Comparison of ENCODE assay signal across 17 cellular contexts in the genomic region with DNA sequence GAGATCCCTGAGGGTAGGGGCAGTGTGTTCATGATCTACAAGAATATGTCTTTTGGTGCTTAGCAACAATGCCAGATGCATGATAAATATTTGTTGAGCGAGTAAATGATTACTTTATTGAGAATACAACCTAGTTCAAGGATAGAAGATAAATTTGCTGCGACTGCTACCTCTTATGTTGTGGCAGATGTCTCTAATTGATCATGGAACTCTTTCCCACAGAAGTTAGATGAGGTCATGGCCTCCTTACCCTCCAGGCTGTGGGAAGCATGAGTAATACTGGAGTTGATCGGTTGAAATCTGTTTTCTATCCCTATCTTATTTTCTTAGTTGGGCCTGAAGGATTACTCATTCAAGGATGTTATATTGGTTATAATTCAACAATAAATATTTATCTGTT.
DNase-seq lines count a peak whose midpoint lies in the region; ATAC-seq and TF ChIP-seq lines count a peak whose summit lies in the region.
"Had no signal": no experiment of that assay in that cellular context is flagged by ENCODE, and none has a peak within 500 bp of the region (broad histone marks: within the 10 kb centered on the region; RNA-seq: fewer than 3 reads in every experiment).

No MANE protein-coding gene starts in this region.

- H3K27ac Mint-ChIP-seq in glutamatergic neuron (ENCODE audit: unreplicated experiment) = peak overlapping the region; percentile 38
- no peak overlapping the region for H3K27ac Mint-ChIP-seq in natural killer cell
- H3K27ac Mint-ChIP-seq in activated T-helper 2 cell treated with anti-CD3 and anti-CD28 coated beads, Interferon-gamma antibody, Interleukin-2, Interleukin-4, amounts not matched to agents 10 μg/mL and 5 μg/mL and 100 μg/mL, durations not matched to agents 14 hours and 24 hours and 36 hours = no peak overlapping the region
- H3K27ac Mint-ChIP-seq in CD8-positive, alpha-beta memory T cell = no peak overlapping the region
- H3K27ac Mint-ChIP-seq: activated naive CD4-positive, alpha-beta T cell treated with anti-CD3 and anti-CD28 coated beads, Interleukin-2, amount 50 U/mL, for 24 hours; B cell; WTC11 had no signal

- H3K27me3 Mint-ChIP-seq in glutamatergic neuron (ENCODE audit: unreplicated experiment) (no peaks in the 10 kb centered on the region), natural killer cell (ENCODE audit: low read depth in 2 of 2) (no peaks in the 10 kb centered on the region)
- no peaks in the 10 kb centered on the region for H3K27me3 Mint-ChIP-seq in activated T-helper 2 cell treated with anti-CD3 and anti-CD28 coated beads, Interferon-gamma antibody, Interleukin-2, Interleukin-4, amounts not matched to agents 10 μg/mL and 5 μg/mL and 100 μg/mL, durations not matched to agents 14 hours and 24 hours and 36 hours (ENCODE audit: low read depth)
- H3K27me3 Mint-ChIP-seq in CD8-positive, alpha-beta memory T cell = no peaks in the 10 kb centered on the region
- H3K27me3 Mint-ChIP-seq: activated naive CD4-positive, alpha-beta T cell treated with anti-CD3 and anti-CD28 coated beads, Interleukin-2, amount 50 U/mL, for 24 hours; B cell had no signal

- H3K27me3 ChIP-seq in CD8-positive, alpha-beta memory T cell (ENCODE audit: insufficient read depth, low read length, poor library complexity, severe bottlenecking) = no peaks in the 10 kb centered on the region
- H3K27me3 ChIP-seq: tibial artery had no signal

- H3K36me3 Mint-ChIP-seq in glutamatergic neuron (ENCODE audit: unreplicated experiment) (no peaks in the 10 kb centered on the region), natural killer cell (no peaks in the 10 kb centered on the region)
- H3K36me3 Mint-ChIP-seq in activated T-helper 2 cell treated with anti-CD3 and anti-CD28 coated beads, Interferon-gamma antibody, Interleukin-2, Interleukin-4, amounts not matched to agents 10 μg/mL and 5 μg/mL and 100 μg/mL, durations not matched to agents 14 hours and 24 hours and 36 hours (ENCODE audit: low read depth) = no peaks in the 10 kb centered on the region
- no peaks in the 10 kb centered on the region for H3K36me3 Mint-ChIP-seq in CD8-positive, alpha-beta memory T cell
- H3K36me3 Mint-ChIP-seq: activated naive CD4-positive, alpha-beta T cell treated with anti-CD3 and anti-CD28 coated beads, Interleukin-2, amount 50 U/mL, for 24 hours; WTC11 had no signal

- DNase-seq in Caki2 (ENCODE audit: low read depth) (peak; percentile 17), HPDE6-E6E7 (ENCODE audit: extremely low spot score) (peak; percentile 25), glutamatergic neuron (no peak), natural killer cell (no peak), T-helper 9 cell (no peak)
- no peak for DNase-seq in activated T-helper 2 cell treated with anti-CD3 and anti-CD28 coated beads, Interferon-gamma antibody, Interleukin-2, Interleukin-4, amounts not matched to agents 10 μg/mL and 5 μg/mL and 100 μg/mL, durations not matched to agents 14 hours and 24 hours and 36 hours (ENCODE audit: low spot score)
- DNase-seq in CD8-positive, alpha-beta memory T cell = no peak
- DNase-seq: caudate nucleus; Kasumi-1; NCI-H187 treated with DMSO at 0.1 percent for 48 hours; stimulated activated CD4-positive, alpha-beta T cell treated with anti-CD3 and anti-CD28 coated beads, Interleukin-1b, Interleukin-23, amount 100 ng/mL, for 48 hours; stimulated activated CD8-positive, alpha-beta memory T cell treated with anti-CD3 and anti-CD28 coated beads, Interleukin-4, amount 100 ng/mL, for 48 hours; tibial artery had no signal

- in situ Hi-C loops in Caki2 (cut with HindIII; ENCODE audit: low pct_unique_long_range_greater_than_20kb, low sequenced_read_pairs) = no loop called here

- no peaks in the 10 kb centered on the region for H3K4me1 ChIP-seq in CD8-positive, alpha-beta memory T cell (ENCODE audit: insufficient read depth, low read length)
- H3K4me1 ChIP-seq: tibial artery had no signal

- no peaks in the 10 kb centered on the region for H3K9me3 Mint-ChIP-seq in glutamatergic neuron (ENCODE audit: unreplicated experiment)
- H3K9me3 Mint-ChIP-seq in natural killer cell = peaks cover 6 to 7% of the 10 kb centered on the region in 2 donors
- no peaks in the 10 kb centered on the region for H3K9me3 Mint-ChIP-seq in activated T-helper 2 cell treated with anti-CD3 and anti-CD28 coated beads, Interferon-gamma antibody, Interleukin-2, Interleukin-4, amounts not matched to agents 10 μg/mL and 5 μg/mL and 100 μg/mL, durations not matched to agents 14 hours and 24 hours and 36 hours
- peaks cover 0 to 4% (median 3%) of the 10 kb centered on the region in 5 donors for H3K9me3 Mint-ChIP-seq in CD8-positive, alpha-beta memory T cell

- intact Hi-C loops in natural killer cell (cut with micrococcal nuclease) = no loop called here
- intact Hi-C loops in activated T-helper 2 cell treated with anti-CD3 and anti-CD28 coated beads, Interferon-gamma antibody, Interleukin-2, Interleukin-4, amounts not matched to agents 10 μg/mL and 5 μg/mL and 100 μg/mL, durations not matched to agents 14 hours and 24 hours and 36 hours (cut with micrococcal nuclease) = no loop called here

- H3K4me3 Mint-ChIP-seq in glutamatergic neuron (ENCODE audit: unreplicated experiment) (no peak overlapping the region), natural killer cell (no peak overlapping the region)
- no peak overlapping the region for H3K4me3 Mint-ChIP-seq in activated T-helper 2 cell treated with anti-CD3 and anti-CD28 coated beads, Interferon-gamma antibody, Interleukin-2, Interleukin-4, amounts not matched to agents 10 μg/mL and 5 μg/mL and 100 μg/mL, durations not matched to agents 14 hours and 24 hours and 36 hours (ENCODE audit: low read depth)
- no peak overlapping the region for H3K4me3 Mint-ChIP-seq in CD8-positive, alpha-beta memory T cell
- H3K4me3 Mint-ChIP-seq: activated naive CD4-positive, alpha-beta T cell treated with anti-CD3 and anti-CD28 coated beads, Interleukin-2, amount 50 U/mL, for 24 hours; B cell; WTC11 had no signal

- POLR2A ChIA-PET in CD8-positive, alpha-beta memory T cell (lab: Charles Lee) = no interaction called here

- no peaks in the 10 kb centered on the region for H3K36me3 ChIP-seq in CD8-positive, alpha-beta memory T cell (ENCODE audit: insufficient read depth, low read length)
- H3K36me3 ChIP-seq: tibial artery had no signal

- H3K9me3 ChIP-seq in CD8-positive, alpha-beta memory T cell (ENCODE audit: low read length) = no peaks in the 10 kb centered on the region

- H3K27ac ChIP-seq in CD8-positive, alpha-beta memory T cell (ENCODE audit: low read depth, low read length) = no peak overlapping the region
- H3K27ac ChIP-seq: tibial artery had no signal

- CTCF ChIA-PET in CD8-positive, alpha-beta memory T cell (lab: Charles Lee) = no interaction called here

- no peak overlapping the region for H3K4me3 ChIP-seq in CD8-positive, alpha-beta memory T cell (ENCODE audit: low read length)
- H3K4me3 ChIP-seq: tibial artery had no signal

- H3K4me1 Mint-ChIP-seq in glutamatergic neuron (ENCODE audit: low read depth, unreplicated experiment) (no peaks in the 10 kb centered on the region), natural killer cell (no peaks in the 10 kb centered on the region)
- H3K4me1 Mint-ChIP-seq in activated T-helper 2 cell treated with anti-CD3 and anti-CD28 coated beads, Interferon-gamma antibody, Interleukin-2, Interleukin-4, amounts not matched to agents 10 μg/mL and 5 μg/mL and 100 μg/mL, durations not matched to agents 14 hours and 24 hours and 36 hours (ENCODE audit: low read depth) = no peaks in the 10 kb centered on the region
- no peaks in the 10 kb centered on the region for H3K4me1 Mint-ChIP-seq in CD8-positive, alpha-beta memory T cell
- H3K4me1 Mint-ChIP-seq: activated naive CD4-positive, alpha-beta T cell treated with anti-CD3 and anti-CD28 coated beads, Interleukin-2, amount 50 U/mL, for 24 hours; B cell had no signal

- TF ChIP-seq CTCF in glutamatergic neuron (IDR thresholded peaks at IDR 0.05; ENCODE audit: partially characterized antibody, unreplicated experiment) (no peak), natural killer cell (IDR thresholded peaks at IDR 0.05) (no peak)

- ATAC-seq in SK-N-SH treated with all-trans-retinoic acid at 6 μM for 48 hours (peak; percentile 71), natural killer cell (no peak)
- ATAC-seq: WTC11 had no signal

TF ChIP-seq in SK-N-SH treated with all-trans-retinoic acid at 6 μM for 48 hours, 23 proteins besides CTCF, POLR2A, EP300 and RAD21:
- TF ChIP-seq GLIS3 (CRISPR knock-in tag; IDR thresholded peaks at IDR 0.05) (no peak), ESRRG (CRISPR knock-in tag; IDR thresholded peaks at IDR 0.05) (no peak), ZNF565 (CRISPR knock-in tag; conservative IDR thresholded peaks at IDR 0.05; ENCODE audit: low read depth) (no peak), SNAI2 (CRISPR knock-in tag; IDR thresholded peaks at IDR 0.05) (no peak)
- TF ChIP-seq, protein P1, sequence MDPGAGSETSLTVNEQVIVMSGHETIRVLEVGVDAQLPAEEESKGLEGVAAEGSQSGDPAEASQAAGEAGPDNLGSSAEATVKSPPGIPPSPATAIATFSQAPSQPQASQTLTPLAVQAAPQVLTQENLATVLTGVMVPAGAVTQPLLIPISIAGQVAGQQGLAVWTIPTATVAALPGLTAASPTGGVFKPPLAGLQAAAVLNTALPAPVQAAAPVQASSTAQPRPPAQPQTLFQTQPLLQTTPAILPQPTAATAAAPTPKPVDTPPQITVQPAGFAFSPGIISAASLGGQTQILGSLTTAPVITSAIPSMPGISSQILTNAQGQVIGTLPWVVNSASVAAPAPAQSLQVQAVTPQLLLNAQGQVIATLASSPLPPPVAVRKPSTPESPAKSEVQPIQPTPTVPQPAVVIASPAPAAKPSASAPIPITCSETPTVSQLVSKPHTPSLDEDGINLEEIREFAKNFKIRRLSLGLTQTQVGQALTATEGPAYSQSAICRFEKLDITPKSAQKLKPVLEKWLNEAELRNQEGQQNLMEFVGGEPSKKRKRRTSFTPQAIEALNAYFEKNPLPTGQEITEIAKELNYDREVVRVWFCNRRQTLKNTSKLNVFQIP (CRISPR knock-in tag; IDR thresholded peaks at IDR 0.05; ENCODE audit: borderline replicate concordance, low read depth) = no peak
- TF ChIP-seq, protein P2, sequence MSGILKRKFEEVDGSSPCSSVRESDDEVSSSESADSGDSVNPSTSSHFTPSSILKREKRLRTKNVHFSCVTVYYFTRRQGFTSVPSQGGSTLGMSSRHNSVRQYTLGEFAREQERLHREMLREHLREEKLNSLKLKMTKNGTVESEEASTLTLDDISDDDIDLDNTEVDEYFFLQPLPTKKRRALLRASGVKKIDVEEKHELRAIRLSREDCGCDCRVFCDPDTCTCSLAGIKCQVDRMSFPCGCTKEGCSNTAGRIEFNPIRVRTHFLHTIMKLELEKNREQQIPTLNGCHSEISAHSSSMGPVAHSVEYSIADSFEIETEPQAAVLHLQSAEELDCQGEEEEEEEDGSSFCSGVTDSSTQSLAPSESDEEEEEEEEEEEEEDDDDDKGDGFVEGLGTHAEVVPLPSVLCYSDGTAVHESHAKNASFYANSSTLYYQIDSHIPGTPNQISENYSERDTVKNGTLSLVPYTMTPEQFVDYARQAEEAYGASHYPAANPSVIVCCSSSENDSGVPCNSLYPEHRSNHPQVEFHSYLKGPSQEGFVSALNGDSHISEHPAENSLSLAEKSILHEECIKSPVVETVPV (CRISPR knock-in tag; IDR thresholded peaks at IDR 0.05) = no peak

Comparison
In these comparisons a context has a peak if more than half of its experiments do, and no peak if none do; other contexts are left out.
1. DNase-seq: peak in Caki2 (single experiment) and HPDE6-E6E7 (single experiment); none in glutamatergic neuron (single experiment), natural killer cell (single experiment), activated T-helper 2 cell treated with anti-CD3 and anti-CD28 coated beads, Interferon-gamma antibody, Interleukin-2, Interleukin-4, amounts not matched to agents 10 μg/mL and 5 μg/mL and 100 μg/mL, durations not matched to agents 14 hours and 24 hours and 36 hours (single experiment), T-helper 9 cell (single experiment) and CD8-positive, alpha-beta memory T cell (0 of 5).